2 cellular contexts compared by ENCODE assay signal in the genomic region with DNA sequence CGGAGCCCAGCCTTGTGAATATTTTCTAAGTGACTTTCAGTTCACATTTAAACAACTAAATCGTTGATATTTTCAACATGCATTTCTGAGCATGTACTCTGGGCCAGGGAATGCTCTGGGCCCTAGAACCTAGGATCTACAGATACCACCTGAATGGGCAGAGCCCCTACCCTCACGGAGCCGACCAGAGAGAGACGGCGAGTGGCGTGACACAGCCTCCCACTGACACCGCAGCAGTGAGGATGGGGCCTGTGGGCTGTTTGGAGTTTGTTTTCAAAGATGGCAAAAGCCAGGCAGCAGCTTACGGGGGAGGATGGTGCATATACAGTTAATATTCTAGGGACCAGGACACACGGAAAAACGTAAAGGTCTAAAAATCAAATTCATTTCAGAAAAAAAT.
TF ChIP-seq lines count a peak whose summit lies in the region.

No MANE protein-coding gene starts in this region.

TF ChIP-seq in SK-N-SH, 30 proteins besides CTCF, POLR2A, EP300 and RAD21 (continued from another document):
- TF ChIP-seq GABPA (IDR thresholded peaks at IDR 0.05; ENCODE audit: low read depth) (no peak), FOXM1 (IDR thresholded peaks at IDR 0.05; ENCODE audit: low read depth) (no peak), CHD2 (IDR thresholded peaks at IDR 0.05; ENCODE audit: low read length, partially characterized antibody) (no peak), MEF2A (IDR thresholded peaks at IDR 0.05; ENCODE audit: borderline replicate concordance, low read depth) (no peak), NRF1 (IDR thresholded peaks at IDR 0.05; ENCODE audit: low read depth, low read length) (no peak), TCF12 (IDR thresholded peaks at IDR 0.05) (no peak), FOXJ3 (CRISPR knock-in tag; IDR thresholded peaks at IDR 0.05) (no peak), NFIC (IDR thresholded peaks at IDR 0.05; ENCODE audit: borderline replicate concordance) (no peak)
- TF ChIP-seq, protein P1, sequence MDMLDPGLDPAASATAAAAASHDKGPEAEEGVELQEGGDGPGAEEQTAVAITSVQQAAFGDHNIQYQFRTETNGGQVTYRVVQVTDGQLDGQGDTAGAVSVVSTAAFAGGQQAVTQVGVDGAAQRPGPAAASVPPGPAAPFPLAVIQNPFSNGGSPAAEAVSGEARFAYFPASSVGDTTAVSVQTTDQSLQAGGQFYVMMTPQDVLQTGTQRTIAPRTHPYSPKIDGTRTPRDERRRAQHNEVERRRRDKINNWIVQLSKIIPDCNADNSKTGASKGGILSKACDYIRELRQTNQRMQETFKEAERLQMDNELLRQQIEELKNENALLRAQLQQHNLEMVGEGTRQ (IDR thresholded peaks at IDR 0.05; ENCODE audit: borderline replicate concordance, low read depth, low read length), result no peak
- TF ChIP-seq, protein P2, sequence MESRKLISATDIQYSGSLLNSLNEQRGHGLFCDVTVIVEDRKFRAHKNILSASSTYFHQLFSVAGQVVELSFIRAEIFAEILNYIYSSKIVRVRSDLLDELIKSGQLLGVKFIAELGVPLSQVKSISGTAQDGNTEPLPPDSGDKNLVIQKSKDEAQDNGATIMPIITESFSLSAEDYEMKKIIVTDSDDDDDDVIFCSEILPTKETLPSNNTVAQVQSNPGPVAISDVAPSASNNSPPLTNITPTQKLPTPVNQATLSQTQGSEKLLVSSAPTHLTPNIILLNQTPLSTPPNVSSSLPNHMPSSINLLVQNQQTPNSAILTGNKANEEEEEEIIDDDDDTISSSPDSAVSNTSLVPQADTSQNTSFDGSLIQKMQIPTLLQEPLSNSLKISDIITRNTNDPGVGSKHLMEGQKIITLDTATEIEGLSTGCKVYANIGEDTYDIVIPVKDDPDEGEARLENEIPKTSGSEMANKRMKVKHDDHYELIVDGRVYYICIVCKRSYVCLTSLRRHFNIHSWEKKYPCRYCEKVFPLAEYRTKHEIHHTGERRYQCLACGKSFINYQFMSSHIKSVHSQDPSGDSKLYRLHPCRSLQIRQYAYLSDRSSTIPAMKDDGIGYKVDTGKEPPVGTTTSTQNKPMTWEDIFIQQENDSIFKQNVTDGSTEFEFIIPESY (IDR thresholded peaks at IDR 0.05; ENCODE audit: borderline replicate concordance, low read depth), result no peak

TF ChIP-seq in SK-N-SH treated with all-trans-retinoic acid at 6 μM for 48 hours, 23 proteins besides CTCF, POLR2A, EP300 and RAD21 (continued from another document):
- no peak for TF ChIP-seq TSHZ2 (CRISPR knock-in tag; IDR thresholded peaks at IDR 0.05)
- TF ChIP-seq, protein P3, sequence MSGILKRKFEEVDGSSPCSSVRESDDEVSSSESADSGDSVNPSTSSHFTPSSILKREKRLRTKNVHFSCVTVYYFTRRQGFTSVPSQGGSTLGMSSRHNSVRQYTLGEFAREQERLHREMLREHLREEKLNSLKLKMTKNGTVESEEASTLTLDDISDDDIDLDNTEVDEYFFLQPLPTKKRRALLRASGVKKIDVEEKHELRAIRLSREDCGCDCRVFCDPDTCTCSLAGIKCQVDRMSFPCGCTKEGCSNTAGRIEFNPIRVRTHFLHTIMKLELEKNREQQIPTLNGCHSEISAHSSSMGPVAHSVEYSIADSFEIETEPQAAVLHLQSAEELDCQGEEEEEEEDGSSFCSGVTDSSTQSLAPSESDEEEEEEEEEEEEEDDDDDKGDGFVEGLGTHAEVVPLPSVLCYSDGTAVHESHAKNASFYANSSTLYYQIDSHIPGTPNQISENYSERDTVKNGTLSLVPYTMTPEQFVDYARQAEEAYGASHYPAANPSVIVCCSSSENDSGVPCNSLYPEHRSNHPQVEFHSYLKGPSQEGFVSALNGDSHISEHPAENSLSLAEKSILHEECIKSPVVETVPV (CRISPR knock-in tag; IDR thresholded peaks at IDR 0.05), result no peak
- no peak for TF ChIP-seq ZFP3 (CRISPR knock-in tag; IDR thresholded peaks at IDR 0.05)
- TF ChIP-seq CSDC2 (CRISPR knock-in tag; IDR thresholded peaks at IDR 0.05), result no peak
- TF ChIP-seq ZFP30 (CRISPR knock-in tag; IDR thresholded peaks at IDR 0.05), result no peak
- TF ChIP-seq ZNF565 (CRISPR knock-in tag; conservative IDR thresholded peaks at IDR 0.05; ENCODE audit: low read depth), result no peak
- TF ChIP-seq ARNTL (CRISPR knock-in tag; IDR thresholded peaks at IDR 0.05; ENCODE audit: borderline replicate concordance, low read depth), result no peak
- TF ChIP-seq RARB (CRISPR knock-in tag; IDR thresholded peaks at IDR 0.05), result no peak
- no peak for TF ChIP-seq SNAI2 (CRISPR knock-in tag; IDR thresholded peaks at IDR 0.05)
- TF ChIP-seq ZC3H10 (CRISPR knock-in tag; IDR thresholded peaks at IDR 0.05), result no peak
- TF ChIP-seq CREB5 (CRISPR knock-in tag; IDR thresholded peaks at IDR 0.05; ENCODE audit: low read depth), result no peak
- TF ChIP-seq BACH2 (CRISPR knock-in tag; IDR thresholded peaks at IDR 0.05; ENCODE audit: borderline replicate concordance), result no peak
